Comparison of ENCODE assay signal across 8 cellular contexts in the genomic region with DNA sequence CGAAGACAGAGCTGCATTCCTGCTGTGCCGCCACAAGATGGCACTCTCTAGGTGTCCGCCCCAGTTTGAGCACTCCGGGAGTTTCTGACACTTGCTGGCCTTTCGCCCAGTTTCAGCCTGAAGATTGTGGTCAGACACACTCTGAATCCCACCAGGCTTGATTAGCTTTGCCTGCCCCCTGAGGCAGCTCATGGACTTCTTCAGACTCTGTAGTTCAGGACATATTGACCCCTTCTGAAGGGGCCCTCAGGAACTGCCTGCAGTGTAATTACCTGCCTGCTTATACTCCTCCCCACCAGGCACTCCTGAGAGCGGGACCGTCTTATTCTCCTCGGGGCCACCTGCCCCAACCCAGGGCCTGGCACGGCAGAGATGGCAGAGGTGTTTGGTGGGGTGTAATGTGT. TPM values are rescaled to one million over a fixed set of nuclear protein-coding genes. Genes with fewer than 3 reads are reported as not detected.
A peak's percentile ranks its signal among the peaks of the same experiment; 100 is the strongest.
DNase-seq lines count a peak whose midpoint lies in the region; ATAC-seq, FAIRE-seq and TF ChIP-seq lines count a peak whose summit lies in the region.

No MANE protein-coding gene starts in this region.

- no peak overlapping the region for H2BK120ac ChIP-seq in H1 (replicated peaks; ENCODE audit: low read depth, low read length)

- ATAC-seq in GM18858 (IDR thresholded peaks at IDR 0.05; ENCODE audit: unreplicated experiment) (peak; percentile 68), HG03175 (IDR thresholded peaks at IDR 0.05; ENCODE audit: unreplicated experiment) (peak; percentile 84)

- H4K5ac ChIP-seq in H1 (ENCODE audit: insufficient read length, low read depth, low read length) = no peak overlapping the region

- 40% methylated on average over 9 of the region's 9 CpGs; no CpG with 5 or more reads in 1 of the 2 experiments for WGBS in H1 (ENCODE audit: extremely low coverage in 1 of 2, insufficient coverage in 1 of 2, insufficient read length in 1 of 2, insufficient replicate concordance in 2 of 2, low coverage in 1 of 2, low lambda C conversion rate in 2 of 2, missing lambda C conversion rate in 1 of 2), 2 experiments

- TF ChIP-seq CTCF in AG04450 (IDR thresholded peaks at IDR 0.05; ENCODE audit: low read depth, low read length) (peak; percentile 89), H1 (IDR thresholded peaks at IDR 0.05; ENCODE audit: control extremely low read depth in 1 of 3, insufficient read depth in 1 of 3, low read depth in 1 of 3, low read length in 3 of 3) (peak; percentile 85 to 91 (median 88))

- no peaks in the 10 kb centered on the region for H3K36me3 Mint-ChIP-seq in activated CD4-positive, alpha-beta memory T cell treated with anti-CD3 and anti-CD28 coated beads, Interleukin-2, amount 10 ng/mL, durations not matched to agents 7 days and 5 days (ENCODE audit: low read depth)

- H3K36me3 ChIP-seq in H1 (ENCODE audit: control insufficient read depth in 2 of 4, insufficient read depth in 4 of 4, low read length in 3 of 4) = no peaks in the 10 kb centered on the region

- peak overlapping the region in 1 of 2 experiments; percentile 60; a peak in 1 of 4 replicates for H3K4me2 ChIP-seq in H1 (ENCODE audit: insufficient read depth in 1 of 2, low read depth in 2 of 2, low read length in 2 of 2)

- TF ChIP-seq RAD21 in H1 (IDR thresholded peaks at IDR 0.05 in 1 of 2, conservative IDR thresholded peaks at IDR 0.05 in 1 of 2; ENCODE audit: low read depth in 2 of 2, low read length in 2 of 2) = peak; percentile 83

- no peak overlapping the region for H3K14ac ChIP-seq in H1 (ENCODE audit: insufficient read length)

- H4K8ac ChIP-seq in H1 (ENCODE audit: extremely low read depth, insufficient read depth, low read length) = no peak overlapping the region

- H3K27me3 Mint-ChIP-seq in activated CD4-positive, alpha-beta memory T cell treated with anti-CD3 and anti-CD28 coated beads, Interleukin-2, amount 10 ng/mL, durations not matched to agents 7 days and 5 days = peaks cover 7% of the 10 kb centered on the region

- H3K18ac ChIP-seq in H1 (ENCODE audit: extremely low read depth, low read length) = no peak overlapping the region

- no peaks in the 10 kb centered on the region for H3K79me2 ChIP-seq in H1 (ENCODE audit: control insufficient read depth in 1 of 2, insufficient read depth in 2 of 2, low read length in 2 of 2)

- H3K9me3 Mint-ChIP-seq in activated CD4-positive, alpha-beta memory T cell treated with anti-CD3 and anti-CD28 coated beads, Interleukin-2, amount 10 ng/mL, durations not matched to agents 7 days and 5 days = no peaks in the 10 kb centered on the region

- no peak overlapping the region for H2BK15ac ChIP-seq in H1 (ENCODE audit: low read length)

- H3K9me3 ChIP-seq in AG04450 (ENCODE audit: control insufficient read depth, insufficient read depth, low read length) = no peaks in the 10 kb centered on the region; the same call in 1 of the 2 replicates
- no peaks in the 10 kb centered on the region for H3K9me3 ChIP-seq in H1 (ENCODE audit: insufficient read depth in 2 of 2, low read depth in 1 of 2, low read length in 1 of 2)

- FAIRE-seq in H1 (lab: Jason Lieb, UNC) = peak; percentile 62

- H3K9ac ChIP-seq in H1 (replicated peaks in 1 of 4; ENCODE audit: extremely low read depth in 1 of 4, low read depth in 3 of 4, low read length in 3 of 4) = no peak overlapping the region

- H3K4me3 Mint-ChIP-seq in activated CD4-positive, alpha-beta memory T cell treated with anti-CD3 and anti-CD28 coated beads, Interleukin-2, amount 10 ng/mL, durations not matched to agents 7 days and 5 days = no peak overlapping the region

- H2BK12ac ChIP-seq in H1 (ENCODE audit: low read depth, low read length) = no peak overlapping the region

- no peaks in the 10 kb centered on the region for H3K79me1 ChIP-seq in H1 (ENCODE audit: low read depth, low read length)

- no peak overlapping the region for H3K23ac ChIP-seq in H1 (ENCODE audit: insufficient read length)

- H3K27me3 ChIP-seq in AG04450 (ENCODE audit: control insufficient read depth, insufficient read depth, low read length) = no peaks in the 10 kb centered on the region
- H3K27me3 ChIP-seq in H1 (replicated peaks in 1 of 4; ENCODE audit: control insufficient read depth in 3 of 4, extremely low read depth in 1 of 4, insufficient read depth in 3 of 4, low read length in 3 of 4) = peaks cover 0 to 14% (median 6%) of the 10 kb centered on the region in 4 experiments; a peak in 5 of 7 replicates

- no peak overlapping the region for H2BK20ac ChIP-seq in H1 (ENCODE audit: low read length)

- no peak for TF ChIP-seq EP300 in H1 (IDR thresholded peaks at IDR 0.05; ENCODE audit: borderline replicate concordance in 1 of 2, low read depth in 2 of 2, low read length in 2 of 2)

- H3K56ac ChIP-seq in H1 (replicated peaks; ENCODE audit: insufficient read length, low read depth, low read length) = no peak overlapping the region

- H3K4me1 ChIP-seq in H1 (replicated peaks in 1 of 4; ENCODE audit: control insufficient read depth in 3 of 4, insufficient read depth in 4 of 4, low read length in 3 of 4) = peaks cover 0 to 13% (median 4%) of the 10 kb centered on the region in 4 experiments; a peak in 5 of 7 replicates

- H3K4me1 Mint-ChIP-seq in activated CD4-positive, alpha-beta memory T cell treated with anti-CD3 and anti-CD28 coated beads, Interleukin-2, amount 10 ng/mL, durations not matched to agents 7 days and 5 days = no peaks in the 10 kb centered on the region

- POLR2A ChIA-PET in AG04450 (lab: Yijun Ruan, JAX) = interaction anchor here (1.1 kb wide), 1 partner anchor 10 kb away, joined by 3 read pairs; no protein-coding TSS in a partner anchor
- POLR2A ChIA-PET in activated CD4-positive, alpha-beta memory T cell treated with anti-CD3 and anti-CD28 coated beads, Interleukin-2, amount 10 ng/mL, durations not matched to agents 7 days and 5 days (lab: Charles Lee) = interaction anchor here (2.9 kb wide), 1 partner anchor 27 kb away, joined by 9 read pairs; no protein-coding TSS in a partner anchor
- POLR2A ChIA-PET in H1 (lab: Charles Lee; ENCODE audit: partially characterized antibody) = interaction anchor here (0.7 to 2.0 kb wide), 7 partner anchors 11 to 63 kb away, joined by 3 to 8 read pairs (median 5); no protein-coding TSS in a partner anchor

- DNase-seq in AG04450 (ENCODE audit: low read depth, low spot score) = peak; percentile 70
- peak; percentile 60 for DNase-seq in NCI-H748 (lab: John Stamatoyannopoulos, UW; ENCODE audit: unreplicated experiment)
- DNase-seq in activated CD4-positive, alpha-beta memory T cell treated with anti-CD3 and anti-CD28 coated beads, Interleukin-2, amount 10 ng/mL, durations not matched to agents 7 days and 5 days = peak; percentile 45
- peak in 1 of 2 experiments; percentile 88 for DNase-seq in H1 (ENCODE audit: low read depth in 1 of 2, low spot score in 2 of 2)
- peak; percentile 74 for DNase-seq in midbrain (lab: John Stamatoyannopoulos, UW)
- DNase-seq in stimulated activated CD8-positive, alpha-beta memory T cell treated with anti-CD3 and anti-CD28 coated beads, Interleukin-7, amount 100 ng/mL, for 48 hours (ENCODE audit: extremely low read depth in 1 of 2, low read depth in 1 of 2) = peak; percentile 11 to 18

- no peak overlapping the region for H2BK5ac ChIP-seq in H1 (ENCODE audit: low read depth, low read length)

- H3K4ac ChIP-seq in H1 (replicated peaks; ENCODE audit: insufficient read length, low read depth, low read length) = no peak overlapping the region

- no peaks in the 10 kb centered on the region for H4K20me1 ChIP-seq in H1 (replicated peaks in 1 of 2; ENCODE audit: control insufficient read depth in 1 of 2, insufficient read depth in 2 of 2, low read length in 2 of 2)

- H3K4me3 ChIP-seq in AG04450 (ENCODE audit: low read depth, low read length) = no peak overlapping the region
- 0 out of 8 replicates have a peak overlapping the region, but pooled peaks of 1 of the 4 experiments have one; percentile 29 for H3K4me3 ChIP-seq in H1 (ENCODE audit: extremely low read depth in 1 of 4, insufficient read depth in 2 of 4, low read depth in 3 of 4, low read length in 4 of 4)

- H4K91ac ChIP-seq in H1 (replicated peaks; ENCODE audit: insufficient read length, low read length) = no peak overlapping the region

- no peaks in the 10 kb centered on the region for H3K23me2 ChIP-seq in H1 (ENCODE audit: low read depth, low read length)

- H3K27ac ChIP-seq in AG04450 (ENCODE audit: low read depth, low read length) = no peak overlapping the region
- H3K27ac ChIP-seq in H1 (ENCODE audit: low read depth, low read length) = no peak overlapping the region

- CTCF ChIA-PET in AG04450 (lab: Charles Lee) (interaction anchor here (0.6 to 9.5 kb wide), 26 partner anchors 10 to 132 kb away, joined by 3 to 384 read pairs (median 8); a partner anchor contains a TSS), H1 (lab: Charles Lee; ENCODE audit: partially characterized antibody) (interaction anchor here (0.6 to 31.7 kb wide), 29 partner anchors 9 to 1071 kb away, joined by 3 to 1283 read pairs (median 5); a partner anchor contains a TSS)
- CTCF ChIA-PET in activated CD4-positive, alpha-beta memory T cell treated with anti-CD3 and anti-CD28 coated beads, Interleukin-2, amount 10 ng/mL, durations not matched to agents 7 days and 5 days (lab: Charles Lee) = interaction anchor here (0.7 to 10.1 kb wide), 21 partner anchors 8 to 407 kb away, joined by 3 to 118 read pairs (median 3); a partner anchor contains a TSS

- TF ChIP-seq POLR2A in H1 (IDR thresholded peaks at IDR 0.05; ENCODE audit: control extremely low read depth in 1 of 2, low read depth in 2 of 2, low read length in 2 of 2) = no peak

- no peak overlapping the region for H3K27ac Mint-ChIP-seq in activated CD4-positive, alpha-beta memory T cell treated with anti-CD3 and anti-CD28 coated beads, Interleukin-2, amount 10 ng/mL, durations not matched to agents 7 days and 5 days

- no peak overlapping the region for H2AK5ac ChIP-seq in H1 (ENCODE audit: low read depth, low read length)

- H2AFZ ChIP-seq in H1 (ENCODE audit: low read length) = no peak overlapping the region

RNA-seq across cellular contexts. Expression of a gene that starts 46.2 kb away (rescaled TPM):
- polyA plus RNA-seq in AG04450 (2011; rRNA removed) (216 and 297 TPM in 2 replicates), H1 (2011; rRNA removed) (222 and 469 TPM in 2 replicates)
- polyA minus RNA-seq in AG04450 (2011; rRNA and poly(A)+ RNA removed) = 371 and 442 TPM in 2 replicates
- 100 to 1,000 TPM; 227 to 229 TPM for total RNA-seq in activated CD4-positive, alpha-beta memory T cell treated with anti-CD3 and anti-CD28 coated beads, Interleukin-2, amount 10 ng/mL, durations not matched to agents 7 days and 5 days
- total RNA-seq in H1 (2021; fragmentation: NEBNext Ultra II Directional; extraction: Animal tissue kit (Norgen Biotek cat#: 25700)) = 385 and 388 TPM in 2 replicates
- polyA plus RNA-seq in H1 (2011; cell fraction: cytosol; rRNA removed) = 352 TPM
- 349 TPM for polyA plus RNA-seq in H1 (2011; cell fraction: nucleus; rRNA removed)
- 353 to 461 TPM (median 430 TPM) in 4 replicates for polyA plus RNA-seq in H1 (2012, experiment 1 of 2)
- polyA plus RNA-seq in H1 (2012, experiment 2 of 2) = 373 TPM
- 479 TPM for polyA plus RNA-seq in H1 (2013, experiment 1 of 2)
- 464 TPM for polyA plus RNA-seq in H1 (2013, experiment 2 of 2)
- 220 and 221 TPM in 2 replicates for polyA minus RNA-seq in H1 (2011; rRNA and poly(A)+ RNA removed)
- polyA minus RNA-seq in H1 (2011; cell fraction: cytosol; rRNA and poly(A)+ RNA removed) = 184 TPM
- 187 TPM for polyA minus RNA-seq in H1 (2011; cell fraction: nucleus; rRNA and poly(A)+ RNA removed)

RNA-seq across cellular contexts. Expression of a gene that starts 47.7 kb away (rescaled TPM):
- polyA plus RNA-seq in AG04450 (2011; rRNA removed) = 13.9 and 14.7 TPM in 2 replicates
- 11.4 and 13.9 TPM in 2 replicates for polyA minus RNA-seq in AG04450 (2011; rRNA and poly(A)+ RNA removed)
- under 1 TPM; 0.05 to 0.08 TPM for total RNA-seq in activated CD4-positive, alpha-beta memory T cell treated with anti-CD3 and anti-CD28 coated beads, Interleukin-2, amount 10 ng/mL, durations not matched to agents 7 days and 5 days
- total RNA-seq in H1 (2021; fragmentation: NEBNext Ultra II Directional; extraction: Animal tissue kit (Norgen Biotek cat#: 25700)) = 29.9 and 31.3 TPM in 2 replicates
- 14.8 and 15.3 TPM in 2 replicates for polyA plus RNA-seq in H1 (2011; rRNA removed)
- polyA plus RNA-seq in H1 (2011; cell fraction: cytosol; rRNA removed) = 19.8 TPM
- 34.3 TPM for polyA plus RNA-seq in H1 (2011; cell fraction: nucleus; rRNA removed)
- 16.3 to 20.5 TPM (median 20.1 TPM) in 4 replicates for polyA plus RNA-seq in H1 (2012, experiment 1 of 2)
- polyA plus RNA-seq in H1 (2012, experiment 2 of 2) = 5.1 TPM
- 12.3 TPM for polyA plus RNA-seq in H1 (2013, experiment 1 of 2)
- polyA plus RNA-seq in H1 (2013, experiment 2 of 2) = 11.4 TPM
- 29.7 and 37.5 TPM in 2 replicates for polyA minus RNA-seq in H1 (2011; rRNA and poly(A)+ RNA removed)
- polyA minus RNA-seq in H1 (2011; cell fraction: cytosol; rRNA and poly(A)+ RNA removed) = 26.1 TPM
- polyA minus RNA-seq in H1 (2011; cell fraction: nucleus; rRNA and poly(A)+ RNA removed) = 16.7 TPM

Comparison
In these comparisons a context has a peak if more than half of its experiments do, and no peak if none do; other contexts are left out.
1. RNA of a gene that starts 47.7 kb away (total RNA-seq): 29.9 to 31.3 TPM in H1; 0.05 to 0.08 TPM in activated CD4-positive, alpha-beta memory T cell treated with anti-CD3 and anti-CD28 coated beads, Interleukin-2, amount 10 ng/mL, durations not matched to agents 7 days and 5 days; every median in the first group is over 10 times any median in the second.